In the genomic region with DNA sequence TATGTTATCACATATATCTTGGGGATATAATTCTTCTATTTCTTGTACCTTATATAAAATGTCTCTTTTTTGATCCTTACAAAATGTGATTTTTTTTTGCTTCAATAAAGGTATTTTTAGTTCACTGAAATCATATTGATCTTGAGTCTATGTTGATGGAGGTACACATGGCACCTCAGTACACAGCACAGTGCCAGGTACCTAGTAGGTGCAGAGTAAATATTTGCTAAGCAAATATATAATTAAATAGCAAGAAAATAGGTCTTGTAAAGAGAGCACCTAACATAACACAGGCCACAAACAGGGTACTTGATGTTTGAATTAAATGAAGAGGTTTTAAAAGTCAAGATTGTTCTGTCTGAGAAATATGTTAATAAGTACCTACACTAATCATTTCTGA, we compare ENCODE assay signal across 15 cellular contexts.
DNase-seq lines count a peak whose midpoint lies in the region; ATAC-seq and TF ChIP-seq lines count a peak whose summit lies in the region.
"Had no signal": no experiment of that assay in that cellular context is flagged by ENCODE, and none has a peak within 500 bp of the region (broad histone marks: within the 10 kb centered on the region; RNA-seq: fewer than 3 reads in every experiment).

No MANE protein-coding gene starts in this region.

- H3K27ac ChIP-seq in left lung, result no peak overlapping the region
- no peak overlapping the region for H3K27ac ChIP-seq in CD4-positive, alpha-beta memory T cell (ENCODE audit: low read depth, low read length)

- POLR2A ChIA-PET in HEK293T (lab: Yijun Ruan, JAX), result no interaction called here
- POLR2A ChIA-PET in CD4-positive, alpha-beta memory T cell (lab: Charles Lee; ENCODE audit: partially characterized antibody), result no interaction called here

- DNase-seq in DMS53 (lab: John Stamatoyannopoulos, UW), result peak; percentile 46
- peak in 2 of 3 experiments; percentile 36 to 80 for DNase-seq in NCI-H1417 (lab: John Stamatoyannopoulos, UW)
- DNase-seq in NCI-H748 treated with DMSO at 0.1 percent for 48 hours (lab: John Stamatoyannopoulos, UW), result peak; percentile 2
- DNase-seq in left lung, result no peak
- DNase-seq in HEK293T (ENCODE audit: extremely low spot score), result no peak
- no peak for DNase-seq in A172 (ENCODE audit: low spot score)
- DNase-seq in CD4-positive, alpha-beta memory T cell, result no peak
- DNase-seq: KG1, NCI-H1694, NCI-H2107, NCI-H2227 treated with DMSO at 0.1 percent for 48 hours, NCI-H526 treated with DMSO at 0.1 percent for 48 hours, SIG-M5 had no signal

- H3K27me3 Mint-ChIP-seq in CD4-positive, alpha-beta memory T cell, result no peaks in the 10 kb centered on the region

- CTCF ChIA-PET in HEK293T (lab: Yijun Ruan, JAX), result no interaction called here
- CTCF ChIA-PET in CD4-positive, alpha-beta memory T cell (lab: Charles Lee; ENCODE audit: partially characterized antibody), result no interaction called here

- peaks cover 0 to 8% (median 4%) of the 10 kb centered on the region in 8 donors for H3K9me3 Mint-ChIP-seq in CD4-positive, alpha-beta memory T cell

- no peak overlapping the region for H3K4me3 ChIP-seq in left lung
- no peak overlapping the region for H3K4me3 ChIP-seq in CD4-positive, alpha-beta memory T cell (ENCODE audit: low read length in 2 of 2)

- H3K9me3 ChIP-seq in left lung, result no peaks in the 10 kb centered on the region
- no peaks in the 10 kb centered on the region for H3K9me3 ChIP-seq in CD4-positive, alpha-beta memory T cell (ENCODE audit: control insufficient read depth in 1 of 2, low read length in 2 of 2)

- H3K36me3 Mint-ChIP-seq in CD4-positive, alpha-beta memory T cell, result peaks cover 0 to 4% of the 10 kb centered on the region in 2 donors

- no peak overlapping the region for H3K27ac Mint-ChIP-seq in CD4-positive, alpha-beta memory T cell
- H3K27ac Mint-ChIP-seq: CD14-positive monocyte had no signal

- H3K36me3 ChIP-seq in left lung, result no peaks in the 10 kb centered on the region
- no peaks in the 10 kb centered on the region for H3K36me3 ChIP-seq in CD4-positive, alpha-beta memory T cell (ENCODE audit: insufficient read depth, low read length)

- no peaks in the 10 kb centered on the region for H3K27me3 ChIP-seq in left lung
- no peaks in the 10 kb centered on the region for H3K27me3 ChIP-seq in CD4-positive, alpha-beta memory T cell (ENCODE audit: insufficient read depth, low read length)

- no peak for TF ChIP-seq CTCF in left lung (IDR thresholded peaks at IDR 0.05)

- peaks cover 0 to 5% of the 10 kb centered on the region in 2 donors for H3K4me1 ChIP-seq in left lung
- no peaks in the 10 kb centered on the region for H3K4me1 ChIP-seq in CD4-positive, alpha-beta memory T cell (ENCODE audit: insufficient read depth, low read length)

- intact Hi-C loops in left lung (cut with DNase I), result no loop called here
- intact Hi-C loops in CD4-positive, alpha-beta memory T cell (cut with micrococcal nuclease), result no loop called here

- H3K4me1 Mint-ChIP-seq in CD4-positive, alpha-beta memory T cell, result peaks cover 6 to 10% (median 8%) of the 10 kb centered on the region in 4 donors
- H3K4me1 Mint-ChIP-seq: CD14-positive monocyte had no signal

- no peak overlapping the region for H3K4me3 Mint-ChIP-seq in CD4-positive, alpha-beta memory T cell
- H3K4me3 Mint-ChIP-seq: CD14-positive monocyte had no signal

- peak; percentile 50 for ATAC-seq in left lung
- ATAC-seq: SK-N-SH treated with all-trans-retinoic acid at 6 μM for 48 hours had no signal

TF ChIP-seq in HEK293T, 16 proteins besides CTCF, POLR2A, EP300 and RAD21:
- no peak for TF ChIP-seq CTBP1 (IDR thresholded peaks at IDR 0.05; ENCODE audit: borderline replicate concordance)
- TF ChIP-seq FOXM1 (IDR thresholded peaks at IDR 0.05; ENCODE audit: borderline replicate concordance), result no peak
- no peak for TF ChIP-seq LEF1 (IDR thresholded peaks at IDR 0.05; ENCODE audit: borderline replicate concordance)
- no peak for TF ChIP-seq FOXA1 (IDR thresholded peaks at IDR 0.05)
- TF ChIP-seq TARDBP (IDR thresholded peaks at IDR 0.05), result no peak
- TF ChIP-seq BHLHE40 (IDR thresholded peaks at IDR 0.05; ENCODE audit: borderline replicate concordance), result no peak
- no peak for TF ChIP-seq SP1 (IDR thresholded peaks at IDR 0.05)
- TF ChIP-seq FOXK2 (IDR thresholded peaks at IDR 0.05), result no peak
- no peak for TF ChIP-seq ELF4 (IDR thresholded peaks at IDR 0.05)
- TF ChIP-seq ZNF384 (IDR thresholded peaks at IDR 0.05), result no peak
- TF ChIP-seq ARNT (IDR thresholded peaks at IDR 0.05), result no peak
- no peak for TF ChIP-seq L3MBTL2 (conservative IDR thresholded peaks at IDR 0.05)
- TF ChIP-seq HDGF (IDR thresholded peaks at IDR 0.05; ENCODE audit: borderline replicate concordance), result no peak
- TF ChIP-seq SUZ12 (IDR thresholded peaks at IDR 0.05), result no peak
- TF ChIP-seq PKNOX1 (IDR thresholded peaks at IDR 0.05), result no peak
- TF ChIP-seq NFRKB (IDR thresholded peaks at IDR 0.05), result no peak
TF ChIP-seq in HEK293T: peak in this region for 0.

Comparison
In these comparisons a context has a peak if more than half of its experiments do, and no peak if none do; other contexts are left out.
1. DNase-seq: peak in DMS53 (single experiment), NCI-H1417 (2 of 3) and NCI-H748 treated with DMSO at 0.1 percent for 48 hours (single experiment); none in left lung (0 of 2), HEK293T (single experiment), A172 (single experiment) and CD4-positive, alpha-beta memory T cell (0 of 5).